1 cellular context compared by ENCODE assay signal in genomic region chr1:179080866-179081695, GRCh38.
TF ChIP-seq lines count a peak whose summit lies in the region.

No MANE protein-coding gene starts in this region.

TF ChIP-seq in GM23338, 12 proteins besides CTCF, POLR2A, EP300 and RAD21 (continued from another document):
- no peak for TF ChIP-seq ZNF462 (CRISPR knock-in tag; IDR thresholded peaks at IDR 0.05)
